Comparison of ENCODE assay signal across 20 cellular contexts in the genomic region with DNA sequence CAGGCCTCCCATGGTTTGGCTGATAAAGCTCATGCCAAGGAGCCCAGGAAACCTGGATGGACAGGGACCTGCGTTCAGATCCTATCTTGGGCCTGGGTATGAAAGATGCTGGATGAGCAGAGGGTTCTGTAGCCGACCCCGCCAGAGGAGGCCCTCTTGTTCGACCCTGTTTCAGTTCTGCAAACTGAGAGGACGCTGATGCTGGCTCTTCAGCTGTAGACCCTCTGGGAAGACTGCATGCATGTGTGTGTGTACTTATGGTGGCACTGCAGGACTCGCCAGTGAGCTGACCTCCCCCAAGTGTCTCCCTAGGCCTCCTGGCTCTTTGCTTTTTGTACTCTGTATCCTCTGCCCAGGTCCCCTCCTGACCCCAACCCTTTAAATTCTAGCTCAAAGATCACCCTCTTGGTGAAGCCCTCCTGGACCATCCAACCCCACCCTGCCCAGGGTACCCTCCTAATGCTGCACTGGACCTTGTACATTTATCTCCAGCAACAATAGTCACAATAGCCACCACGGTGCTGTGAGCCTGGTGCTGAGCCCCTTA. TPM values are rescaled to one million over a fixed set of nuclear protein-coding genes. Genes with fewer than 3 reads are reported as not detected.
DNase-seq lines count a peak whose midpoint lies in the region; ATAC-seq and TF ChIP-seq lines count a peak whose summit lies in the region.
"Had no signal": no experiment of that assay in that cellular context is flagged by ENCODE, and none has a peak within 500 bp of the region (broad histone marks: within the 10 kb centered on the region; RNA-seq: fewer than 3 reads in every experiment).

No MANE protein-coding gene starts in this region.

- no peaks in the 10 kb centered on the region for H3K9me3 ChIP-seq in Peyer's patch
- H3K9me3 ChIP-seq: tibial artery had no signal

- H3K9ac ChIP-seq in rectal smooth muscle tissue (ENCODE audit: low read length): no peak overlapping the region
- H3K9ac ChIP-seq: GM23248 had no signal

- no peak for TF ChIP-seq POLR2A in Peyer's patch (IDR thresholded peaks at IDR 0.05)

- peak overlapping the region in 3 of 4 donors; percentile 93 to 94 (median 94) for H3K27ac ChIP-seq in Peyer's patch
- H3K27ac ChIP-seq in rectal smooth muscle tissue (ENCODE audit: low read depth, low read length): no peak overlapping the region
- H3K27ac ChIP-seq: C4-2B, GM23248, tibial artery had no signal

- TF ChIP-seq CTCF in Peyer's patch (IDR thresholded peaks at IDR 0.05): no peak

- H3K4me1 ChIP-seq in Peyer's patch (peaks cover 0 to 43% (median 0%) of the 10 kb centered on the region in 4 donors), rectal smooth muscle tissue (ENCODE audit: control insufficient read depth, insufficient read depth, low read length) (no peaks in the 10 kb centered on the region)

- H3K27me3 ChIP-seq in Peyer's patch (no peaks in the 10 kb centered on the region), rectal smooth muscle tissue (ENCODE audit: control insufficient read depth, insufficient read depth, low read length) (no peaks in the 10 kb centered on the region)
- H3K27me3 ChIP-seq: tibial artery had no signal

- H3K36me3 ChIP-seq in Peyer's patch (peaks cover 0 to 37% (median 0%) of the 10 kb centered on the region in 3 donors), rectal smooth muscle tissue (ENCODE audit: control insufficient read depth, insufficient read depth, low read length) (no peaks in the 10 kb centered on the region)
- H3K36me3 ChIP-seq: tibial artery had no signal

- H3K4me3 ChIP-seq in Peyer's patch: peak overlapping the region in 3 of 4 donors; percentile 50 to 66 (median 62)
- peak overlapping the region; percentile 74 for H3K4me3 ChIP-seq in rectal smooth muscle tissue (ENCODE audit: low read length)
- H3K4me3 ChIP-seq: GM23248, tibial artery had no signal

- peak; percentile 42 for DNase-seq in activated CD8-positive, alpha-beta memory T cell treated with anti-CD3 and anti-CD28 coated beads, Interleukin-2, amount 50 U/mL, for 48 hours
- DNase-seq in activated CD8-positive, alpha-beta memory T cell treated with anti-CD3 and anti-CD28 coated beads for 24 hours: no peak
- peak in 2 of 3 donors; percentile 24 to 33 for DNase-seq in Peyer's patch
- DNase-seq in islet precursor cell: peak; percentile 31
- DNase-seq in COR-L47 (lab: John Stamatoyannopoulos, UW): no peak
- no peak for DNase-seq in NK-92 treated with Interleukin-12 subunit alpha and Interleukin-12 subunit beta, amount 100 ng/mL, for 24 hours (lab: John Stamatoyannopoulos, UW)
- DNase-seq: activated T-cell treated with anti-CD3 and anti-CD28 coated beads, Interleukin-2, amount 50 U/mL, for 4 hours; caudate nucleus; effector CD8-positive, alpha-beta T cell; NCI-H1436; NCI-H2171 treated with DMSO at 0.1 percent for 48 hours; RPMI8226; SW 1271 had no signal

- no peak for ATAC-seq in HG02970 (IDR thresholded peaks at IDR 0.05; ENCODE audit: low FRiP score, unreplicated experiment)
- ATAC-seq: activated T-cell treated with anti-CD3 and anti-CD28 coated beads, Interleukin-2, amount 50 U/mL, for 4 hours had no signal

RNA-seq across cellular contexts. Expression of gene EPS8L3, which starts 1.6 kb away (rescaled TPM):
- 100 to 1,000 TPM; 263 to 745 (median 649) TPM for total RNA-seq in Peyer's patch
- total RNA-seq: A673; activated T-cell treated with anti-CD3 and anti-CD28 coated beads, Interleukin-2, amount 50 U/mL, for 4 hours; GM23248; mammary epithelial cell had no signal

RNA-seq across cellular contexts. Expression of gene GSTM3, which starts 21.3 kb away (rescaled TPM):
- total RNA-seq in Peyer's patch: 10 to 100 TPM; 16.3 to 72.6 (median 32.4) TPM

RNA-seq across cellular contexts. Expression of gene GSTM5, which starts 50.1 kb away (rescaled TPM):
- total RNA-seq in Peyer's patch: 1 to 10 TPM in 2 of 4 donors, under 1 TPM in 1, not detected in 1; 0.85 to 5.0 (median 2.0) TPM
- total RNA-seq: mammary epithelial cell had no signal

Comparison
In these comparisons a context has a peak if more than half of its experiments do, and no peak if none do; other contexts are left out.
1. DNase-seq: peak in activated CD8-positive, alpha-beta memory T cell treated with anti-CD3 and anti-CD28 coated beads, Interleukin-2, amount 50 U/mL, for 48 hours (single experiment), Peyer's patch (2 of 3) and islet precursor cell (single experiment); none in activated CD8-positive, alpha-beta memory T cell treated with anti-CD3 and anti-CD28 coated beads for 24 hours (single experiment), COR-L47 (single experiment) and NK-92 treated with Interleukin-12 subunit alpha and Interleukin-12 subunit beta, amount 100 ng/mL, for 24 hours (single experiment).